Comparison of ENCODE assay signal across 21 cellular contexts in the genomic region with DNA sequence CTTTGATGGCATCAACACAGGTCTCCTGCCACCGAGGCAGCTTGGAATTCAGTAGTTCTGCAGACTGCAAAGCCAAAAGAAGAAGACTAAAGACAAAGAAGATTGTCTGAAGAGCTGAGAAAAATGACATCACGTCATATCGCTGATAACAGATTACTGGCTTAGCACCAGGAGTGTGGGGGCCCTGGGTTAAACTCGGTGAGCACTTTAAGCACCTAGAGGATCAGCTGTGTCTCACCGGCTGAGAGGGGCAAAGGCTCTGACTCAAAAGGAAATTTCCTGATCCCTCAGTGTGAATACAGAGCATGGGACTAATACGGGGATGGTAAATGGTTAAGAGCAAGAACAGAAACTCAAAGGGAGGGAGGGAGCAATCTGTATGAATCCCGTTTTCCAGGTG. TPM values are rescaled to one million over a fixed set of nuclear protein-coding genes. Genes with fewer than 3 reads are reported as not detected.
DNase-seq lines count a peak whose midpoint lies in the region; FAIRE-seq and TF ChIP-seq lines count a peak whose summit lies in the region.
"Had no signal": no experiment of that assay in that cellular context is flagged by ENCODE, and none has a peak within 500 bp of the region (broad histone marks: within the 10 kb centered on the region; RNA-seq: fewer than 3 reads in every experiment).

No MANE protein-coding gene starts in this region.

- no peak overlapping the region for H3K4me3 ChIP-seq in BLaER1 treated with 17β-estradiol and CSF1 and Interleukin-3, amounts not matched to agents 10 nM and 100 nM
- no peak overlapping the region for H3K4me3 ChIP-seq in astrocyte (ENCODE audit: insufficient read depth, low read depth, low read length)
- no peak overlapping the region for H3K4me3 ChIP-seq in osteoblast (ENCODE audit: insufficient read depth, low read length)
- H3K4me3 ChIP-seq: SJSA1 had no signal

- peaks cover 18% of the 10 kb centered on the region for H3K36me3 Mint-ChIP-seq in astrocyte (ENCODE audit: low read depth, unreplicated experiment)
- H3K36me3 Mint-ChIP-seq: CD8-positive, alpha-beta T cell had no signal

- H3K4me3 Mint-ChIP-seq in astrocyte (ENCODE audit: unreplicated experiment) = no peak overlapping the region
- H3K4me3 Mint-ChIP-seq: CD8-positive, alpha-beta T cell had no signal

- DNase-seq in D341Med (ENCODE audit: low spot score) (peak; percentile 55), astrocyte (ENCODE audit: low read depth) (no peak), osteoblast (ENCODE audit: insufficient read length, low spot score, missing footprints) (peak; percentile 14), SHP77 treated with DMSO at 0.1 percent for 48 hours (lab: John Stamatoyannopoulos, UW) (no peak), germinal center (ENCODE audit: low spot score) (no peak), NCI-H146 (lab: John Stamatoyannopoulos, UW) (no peak)
- DNase-seq: CD8-positive, alpha-beta T cell; EL; GF-D8; GOT3; IMR-90; Karpas-422; NCI-H1417; NCI-H187; NCI-H2107; NCI-H446 treated with DMSO at 0.1 percent for 48 hours; NCI-H526 treated with DMSO at 0.1 percent for 48 hours had no signal

- H3K4me2 ChIP-seq in BLaER1 treated with 17β-estradiol and CSF1 and Interleukin-3, amounts not matched to agents 10 nM and 100 nM = peak overlapping the region in 7 of 11 experiments; percentile 61 to 82 (median 72); a peak in 11 of 22 replicates
- H3K4me2 ChIP-seq in astrocyte (ENCODE audit: low read length) = no peak overlapping the region
- H3K4me2 ChIP-seq in osteoblast (ENCODE audit: insufficient read depth, low read length) = no peak overlapping the region

- H3K27ac ChIP-seq in BLaER1 treated with 17β-estradiol and CSF1 and Interleukin-3, amounts not matched to agents 10 nM and 100 nM = peak overlapping the region in 4 of 11 experiments; percentile 88 to 90 (median 89); a peak in 9 of 22 replicates
- H3K27ac ChIP-seq in astrocyte (ENCODE audit: low read depth, low read length) = no peak overlapping the region
- no peak overlapping the region for H3K27ac ChIP-seq in osteoblast (ENCODE audit: low read depth, low read length)
- H3K27ac ChIP-seq: SJSA1 had no signal

- H3K4me1 ChIP-seq in BLaER1 treated with 17β-estradiol and CSF1 and Interleukin-3, amounts not matched to agents 10 nM and 100 nM = peaks cover 15 to 66% (median 53%) of the 10 kb centered on the region in 10 experiments
- H3K4me1 ChIP-seq in astrocyte (ENCODE audit: insufficient read depth, low read length) (no peaks in the 10 kb centered on the region), osteoblast (ENCODE audit: insufficient read depth, low read length) (no peaks in the 10 kb centered on the region)
- H3K4me1 ChIP-seq: SJSA1 had no signal

- no peaks in the 10 kb centered on the region for H3K27me3 ChIP-seq in BLaER1 treated with 17β-estradiol and CSF1 and Interleukin-3, amounts not matched to agents 10 nM and 100 nM
- H3K27me3 ChIP-seq in astrocyte (ENCODE audit: insufficient read depth, low read length) = no peaks in the 10 kb centered on the region
- H3K27me3 ChIP-seq in osteoblast (ENCODE audit: insufficient read depth, low read length) = no peaks in the 10 kb centered on the region
- H3K27me3 ChIP-seq: SJSA1 had no signal

- FAIRE-seq in astrocyte (lab: Jason Lieb, UNC) = no peak
- FAIRE-seq: GM19239, HTR-8/SVneo had no signal

- H3K79me2 ChIP-seq in astrocyte (ENCODE audit: insufficient read depth, low read length) (no peaks in the 10 kb centered on the region), osteoblast (ENCODE audit: insufficient read depth, low read length) (no peaks in the 10 kb centered on the region)

- H3K9me3 ChIP-seq in BLaER1 treated with 17β-estradiol and CSF1 and Interleukin-3, amounts not matched to agents 10 nM and 100 nM (replicated peaks in 1 of 11) = peaks cover 0 to 15% (median 10%) of the 10 kb centered on the region in 11 experiments; a peak in 17 of 22 replicates
- H3K9me3 ChIP-seq in astrocyte (ENCODE audit: insufficient read depth, low read depth, low read length) = no peaks in the 10 kb centered on the region
- H3K9me3 ChIP-seq in osteoblast (ENCODE audit: low read depth, low read length) = no peaks in the 10 kb centered on the region
- H3K9me3 ChIP-seq: SJSA1 had no signal

- 0 out of 22 replicates have a peak overlapping the region, but pooled peaks of 2 of the 11 experiments have one; percentile 4 to 24 for H3K9ac ChIP-seq in BLaER1 treated with 17β-estradiol and CSF1 and Interleukin-3, amounts not matched to agents 10 nM and 100 nM
- no peak overlapping the region for H3K9ac ChIP-seq in astrocyte (ENCODE audit: low read length)

- no peak for TF ChIP-seq CTCF in astrocyte (IDR thresholded peaks at IDR 0.05; ENCODE audit: insufficient read depth, low read depth, low read length)
- no peak for TF ChIP-seq CTCF in osteoblast (IDR thresholded peaks at IDR 0.05; ENCODE audit: extremely low read depth, low read depth, low read length)

- no peaks in the 10 kb centered on the region for H3K27me3 Mint-ChIP-seq in astrocyte (ENCODE audit: low read depth, unreplicated experiment)

- peaks cover 0 to 25% (median 6%) of the 10 kb centered on the region in 11 experiments; a peak in 9 of 22 replicates for H3K36me3 ChIP-seq in BLaER1 treated with 17β-estradiol and CSF1 and Interleukin-3, amounts not matched to agents 10 nM and 100 nM
- no peaks in the 10 kb centered on the region for H3K36me3 ChIP-seq in astrocyte (ENCODE audit: insufficient read depth, low read length)
- peaks cover 16% of the 10 kb centered on the region for H3K36me3 ChIP-seq in osteoblast (ENCODE audit: insufficient read depth, low read length)

- H3K9me3 Mint-ChIP-seq in astrocyte (ENCODE audit: unreplicated experiment) = peaks cover 4% of the 10 kb centered on the region
- H3K9me3 Mint-ChIP-seq: CD8-positive, alpha-beta T cell had no signal

- H4K20me1 ChIP-seq in BLaER1 treated with 17β-estradiol and CSF1 and Interleukin-3, amounts not matched to agents 10 nM and 100 nM = peaks cover 0 to 7% (median 0%) of the 10 kb centered on the region in 11 experiments; a peak in 2 of 22 replicates
- no peaks in the 10 kb centered on the region for H4K20me1 ChIP-seq in astrocyte (ENCODE audit: insufficient read depth, low read length)
- no peaks in the 10 kb centered on the region for H4K20me1 ChIP-seq in osteoblast (ENCODE audit: insufficient read depth, low read length)

- peak overlapping the region; percentile 62 for H3K27ac Mint-ChIP-seq in astrocyte (ENCODE audit: unreplicated experiment)
- H3K27ac Mint-ChIP-seq: CD8-positive, alpha-beta T cell had no signal

- peaks cover 16% of the 10 kb centered on the region for H3K4me1 Mint-ChIP-seq in astrocyte (ENCODE audit: low read depth, unreplicated experiment)

- no peak overlapping the region for H2AFZ ChIP-seq in astrocyte (ENCODE audit: low read depth, low read length)
- no peak overlapping the region for H2AFZ ChIP-seq in osteoblast (ENCODE audit: low read length)

RNA-seq across cellular contexts. Expression of a gene that starts 30.7 kb away (rescaled TPM):
- 182 and 195 TPM in 2 replicates for total RNA-seq in astrocyte
- 95.9 and 113 TPM in 2 replicates for total RNA-seq in osteoblast

Comparison
In these comparisons a context has a peak if more than half of its experiments do, and no peak if none do; other contexts are left out.
1. H3K4me2 ChIP-seq: peak in BLaER1 treated with 17β-estradiol and CSF1 and Interleukin-3, amounts not matched to agents 10 nM and 100 nM (7 of 11); none in astrocyte (single experiment) and osteoblast (single experiment).
2. DNase-seq: peak in D341Med (single experiment) and osteoblast (single experiment); none in astrocyte (single experiment), SHP77 treated with DMSO at 0.1 percent for 48 hours (single experiment), germinal center (single experiment) and NCI-H146 (single experiment).